In genomic region chr3:117547956-117548550, GRCh38 we compare ENCODE assay signal across 17 cellular contexts.
A peak's percentile ranks its signal among the peaks of the same experiment; 100 is the strongest.
DNase-seq lines count a peak whose midpoint lies in the region; ATAC-seq and TF ChIP-seq lines count a peak whose summit lies in the region.
"Had no signal": no experiment of that assay in that cellular context is flagged by ENCODE, and none has a peak within 500 bp of the region (broad histone marks: within the 10 kb centered on the region; RNA-seq: fewer than 3 reads in every experiment).

No MANE protein-coding gene starts in this region.

- in situ Hi-C loops in brain microvascular endothelial cell (cut with HindIII; ENCODE audit: low pct_ligation_motif_present, low sequenced_read_pairs): no loop called here

- TF ChIP-seq EP300 in Ishikawa (IDR thresholded peaks at IDR 0.05; ENCODE audit: borderline replicate concordance): no peak

- H3K27ac ChIP-seq in brain microvascular endothelial cell (no peak overlapping the region), lung (ENCODE audit: low read depth in 1 of 2, low read length in 1 of 2) (no peak overlapping the region)
- H3K27ac ChIP-seq: coronary artery, lower lobe of right lung had no signal

- POLR2A ChIA-PET in activated CD4-positive, alpha-beta T cell treated with anti-CD3 and anti-CD28 coated beads, Interleukin-2, amount 10 ng/mL, durations not matched to agents 7 days and 5 days (lab: Charles Lee): no interaction called here

- H3K4me1 Mint-ChIP-seq in activated CD4-positive, alpha-beta T cell treated with anti-CD3 and anti-CD28 coated beads, Interleukin-2, amount 10 ng/mL, durations not matched to agents 7 days and 5 days: no peaks in the 10 kb centered on the region
- no peaks in the 10 kb centered on the region for H3K4me1 Mint-ChIP-seq in stimulated activated effector memory CD8-positive, alpha-beta T cell treated with anti-CD3 and anti-CD28 coated beads, Interleukin-12 subunit alpha, Interleukin-12 subunit beta, amount 100 ng/mL, for 72 hours
- H3K4me1 Mint-ChIP-seq: stimulated activated naive B cell treated with anti-CD40 and anti-IgM and Interleukin-4, amounts not matched to agents 10 μg/mL and 1 μg/mL and 100 μg/mL, for 72 hours had no signal

- CTCF ChIA-PET in activated CD4-positive, alpha-beta T cell treated with anti-CD3 and anti-CD28 coated beads, Interleukin-2, amount 10 ng/mL, durations not matched to agents 7 days and 5 days (lab: Charles Lee): no interaction called here

- no peaks in the 10 kb centered on the region for H3K36me3 ChIP-seq in brain microvascular endothelial cell (replicated peaks)
- no peaks in the 10 kb centered on the region for H3K36me3 ChIP-seq in lung (ENCODE audit: control insufficient read depth in 2 of 2, insufficient read depth in 2 of 2, low read length in 2 of 2)
- H3K36me3 ChIP-seq: lower lobe of right lung had no signal

- WGBS in lung, 2 donors: 78 to 87% methylated on average over 2 of the region's 2 CpGs

- H3K4me1 ChIP-seq in lung (ENCODE audit: control insufficient read depth in 2 of 2, insufficient read depth in 2 of 2, low read length in 2 of 2): no peaks in the 10 kb centered on the region
- H3K4me1 ChIP-seq: lower lobe of right lung had no signal

- no peak for TF ChIP-seq RAD21 in Ishikawa (IDR thresholded peaks at IDR 0.05; ENCODE audit: low read depth)

- DNase-seq in AG20443 (ENCODE audit: low spot score): peak; percentile 71
- DNase-seq in brain microvascular endothelial cell: peak; percentile 34
- no peak for DNase-seq in lung (ENCODE audit: low spot score)
- DNase-seq in activated CD4-positive, alpha-beta T cell treated with anti-CD3 and anti-CD28 coated beads, Interleukin-2, amount 10 ng/mL, durations not matched to agents 7 days and 5 days: no peak
- no peak for DNase-seq in NCI-H1092 (lab: John Stamatoyannopoulos, UW)
- DNase-seq in stimulated activated effector memory CD8-positive, alpha-beta T cell treated with anti-CD3 and anti-CD28 coated beads, Interleukin-12 subunit alpha, Interleukin-12 subunit beta, amount 100 ng/mL, for 72 hours (ENCODE audit: low spot score in 2 of 2): no peak
- DNase-seq in activated gamma-delta T cell treated with Interleukin-2 at 50 U/mL for 16 hours: no peak
- DNase-seq: activated CD4-positive, alpha-beta memory T cell treated with anti-CD3 and anti-CD28 coated beads for 36 hours; activated naive CD4-positive, alpha-beta T cell treated with anti-CD3 and anti-CD28 coated beads for 36 hours; C1 segment of cervical spinal cord; lower lobe of right lung; NCI-H1436 treated with DMSO at 0.1 percent for 48 hours; stimulated activated CD4-positive, alpha-beta T cell treated with anti-CD3 and anti-CD28 coated beads, Interleukin-2, amount 100 ng/mL, for 24 hours; stimulated activated naive B cell treated with anti-CD40 and anti-IgM and Interleukin-4, amounts not matched to agents 10 μg/mL and 1 μg/mL and 100 μg/mL, for 72 hours had no signal

- H3K9me3 Mint-ChIP-seq in activated CD4-positive, alpha-beta T cell treated with anti-CD3 and anti-CD28 coated beads, Interleukin-2, amount 10 ng/mL, durations not matched to agents 7 days and 5 days: no peaks in the 10 kb centered on the region
- peaks cover 28% of the 10 kb centered on the region for H3K9me3 Mint-ChIP-seq in stimulated activated effector memory CD8-positive, alpha-beta T cell treated with anti-CD3 and anti-CD28 coated beads, Interleukin-12 subunit alpha, Interleukin-12 subunit beta, amount 100 ng/mL, for 72 hours
- H3K9me3 Mint-ChIP-seq: stimulated activated naive B cell treated with anti-CD40 and anti-IgM and Interleukin-4, amounts not matched to agents 10 μg/mL and 1 μg/mL and 100 μg/mL, for 72 hours had no signal

- H3K27ac Mint-ChIP-seq in activated CD4-positive, alpha-beta T cell treated with anti-CD3 and anti-CD28 coated beads, Interleukin-2, amount 10 ng/mL, durations not matched to agents 7 days and 5 days: no peak overlapping the region
- no peak overlapping the region for H3K27ac Mint-ChIP-seq in stimulated activated effector memory CD8-positive, alpha-beta T cell treated with anti-CD3 and anti-CD28 coated beads, Interleukin-12 subunit alpha, Interleukin-12 subunit beta, amount 100 ng/mL, for 72 hours
- H3K27ac Mint-ChIP-seq: activated CD4-positive, alpha-beta memory T cell treated with anti-CD3 and anti-CD28 coated beads for 36 hours; activated naive CD4-positive, alpha-beta T cell treated with anti-CD3 and anti-CD28 coated beads for 36 hours; progenitor cell of endocrine pancreas; stimulated activated naive B cell treated with anti-CD40 and anti-IgM and Interleukin-4, amounts not matched to agents 10 μg/mL and 1 μg/mL and 100 μg/mL, for 72 hours had no signal

- ATAC-seq in lung (ENCODE audit: insufficient read depth, low FRiP score): peak; percentile 71
- ATAC-seq in stimulated activated effector memory CD8-positive, alpha-beta T cell treated with anti-CD3 and anti-CD28 coated beads, Interleukin-12 subunit alpha, Interleukin-12 subunit beta, amount 100 ng/mL, for 72 hours: no peak
- ATAC-seq: lower lobe of right lung; stimulated activated naive B cell treated with anti-CD40 and anti-IgM and Interleukin-4, amounts not matched to agents 10 μg/mL and 1 μg/mL and 100 μg/mL, for 72 hours had no signal

- H3K36me3 Mint-ChIP-seq in activated CD4-positive, alpha-beta T cell treated with anti-CD3 and anti-CD28 coated beads, Interleukin-2, amount 10 ng/mL, durations not matched to agents 7 days and 5 days (ENCODE audit: low read depth): no peaks in the 10 kb centered on the region
- H3K36me3 Mint-ChIP-seq in stimulated activated effector memory CD8-positive, alpha-beta T cell treated with anti-CD3 and anti-CD28 coated beads, Interleukin-12 subunit alpha, Interleukin-12 subunit beta, amount 100 ng/mL, for 72 hours: no peaks in the 10 kb centered on the region
- H3K36me3 Mint-ChIP-seq: activated CD4-positive, alpha-beta memory T cell treated with anti-CD3 and anti-CD28 coated beads for 36 hours; stimulated activated naive B cell treated with anti-CD40 and anti-IgM and Interleukin-4, amounts not matched to agents 10 μg/mL and 1 μg/mL and 100 μg/mL, for 72 hours had no signal

- H3K9me3 ChIP-seq in lung (ENCODE audit: control insufficient read depth in 2 of 2, insufficient read depth in 1 of 2, low read length in 1 of 2): no peaks in the 10 kb centered on the region
- H3K9me3 ChIP-seq: lower lobe of right lung had no signal

- no peaks in the 10 kb centered on the region for H3K27me3 ChIP-seq in brain microvascular endothelial cell (replicated peaks)
- no peaks in the 10 kb centered on the region for H3K27me3 ChIP-seq in lung (ENCODE audit: control insufficient read depth, insufficient read depth)

- H3K4me3 Mint-ChIP-seq in activated CD4-positive, alpha-beta T cell treated with anti-CD3 and anti-CD28 coated beads, Interleukin-2, amount 10 ng/mL, durations not matched to agents 7 days and 5 days: no peak overlapping the region
- H3K4me3 Mint-ChIP-seq in stimulated activated effector memory CD8-positive, alpha-beta T cell treated with anti-CD3 and anti-CD28 coated beads, Interleukin-12 subunit alpha, Interleukin-12 subunit beta, amount 100 ng/mL, for 72 hours: no peak overlapping the region
- H3K4me3 Mint-ChIP-seq: activated CD4-positive, alpha-beta memory T cell treated with anti-CD3 and anti-CD28 coated beads for 36 hours; activated naive CD4-positive, alpha-beta T cell treated with anti-CD3 and anti-CD28 coated beads for 36 hours; stimulated activated naive B cell treated with anti-CD40 and anti-IgM and Interleukin-4, amounts not matched to agents 10 μg/mL and 1 μg/mL and 100 μg/mL, for 72 hours had no signal

- no peaks in the 10 kb centered on the region for H3K27me3 Mint-ChIP-seq in activated CD4-positive, alpha-beta T cell treated with anti-CD3 and anti-CD28 coated beads, Interleukin-2, amount 10 ng/mL, durations not matched to agents 7 days and 5 days
- H3K27me3 Mint-ChIP-seq: activated CD4-positive, alpha-beta memory T cell treated with anti-CD3 and anti-CD28 coated beads for 36 hours; progenitor cell of endocrine pancreas; stimulated activated naive B cell treated with anti-CD40 and anti-IgM and Interleukin-4, amounts not matched to agents 10 μg/mL and 1 μg/mL and 100 μg/mL, for 72 hours had no signal

- TF ChIP-seq CTCF in brain microvascular endothelial cell (IDR thresholded peaks at IDR 0.05; ENCODE audit: low read depth, low read length, missing control alignments): no peak
- no peak for TF ChIP-seq CTCF in lung (IDR thresholded peaks at IDR 0.05; ENCODE audit: control extremely low read depth, extremely low read depth)

- no peak overlapping the region for H3K4me3 ChIP-seq in brain microvascular endothelial cell (ENCODE audit: low read depth, low read length)
- no peak overlapping the region for H3K4me3 ChIP-seq in lung
- H3K4me3 ChIP-seq: coronary artery, lower lobe of right lung had no signal

TF ChIP-seq in Ishikawa, 13 proteins besides CTCF, POLR2A, EP300 and RAD21:
- TF ChIP-seq, protein P1, sequence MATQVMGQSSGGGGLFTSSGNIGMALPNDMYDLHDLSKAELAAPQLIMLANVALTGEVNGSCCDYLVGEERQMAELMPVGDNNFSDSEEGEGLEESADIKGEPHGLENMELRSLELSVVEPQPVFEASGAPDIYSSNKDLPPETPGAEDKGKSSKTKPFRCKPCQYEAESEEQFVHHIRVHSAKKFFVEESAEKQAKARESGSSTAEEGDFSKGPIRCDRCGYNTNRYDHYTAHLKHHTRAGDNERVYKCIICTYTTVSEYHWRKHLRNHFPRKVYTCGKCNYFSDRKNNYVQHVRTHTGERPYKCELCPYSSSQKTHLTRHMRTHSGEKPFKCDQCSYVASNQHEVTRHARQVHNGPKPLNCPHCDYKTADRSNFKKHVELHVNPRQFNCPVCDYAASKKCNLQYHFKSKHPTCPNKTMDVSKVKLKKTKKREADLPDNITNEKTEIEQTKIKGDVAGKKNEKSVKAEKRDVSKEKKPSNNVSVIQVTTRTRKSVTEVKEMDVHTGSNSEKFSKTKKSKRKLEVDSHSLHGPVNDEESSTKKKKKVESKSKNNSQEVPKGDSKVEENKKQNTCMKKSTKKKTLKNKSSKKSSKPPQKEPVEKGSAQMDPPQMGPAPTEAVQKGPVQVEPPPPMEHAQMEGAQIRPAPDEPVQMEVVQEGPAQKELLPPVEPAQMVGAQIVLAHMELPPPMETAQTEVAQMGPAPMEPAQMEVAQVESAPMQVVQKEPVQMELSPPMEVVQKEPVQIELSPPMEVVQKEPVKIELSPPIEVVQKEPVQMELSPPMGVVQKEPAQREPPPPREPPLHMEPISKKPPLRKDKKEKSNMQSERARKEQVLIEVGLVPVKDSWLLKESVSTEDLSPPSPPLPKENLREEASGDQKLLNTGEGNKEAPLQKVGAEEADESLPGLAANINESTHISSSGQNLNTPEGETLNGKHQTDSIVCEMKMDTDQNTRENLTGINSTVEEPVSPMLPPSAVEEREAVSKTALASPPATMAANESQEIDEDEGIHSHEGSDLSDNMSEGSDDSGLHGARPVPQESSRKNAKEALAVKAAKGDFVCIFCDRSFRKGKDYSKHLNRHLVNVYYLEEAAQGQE (IDR thresholded peaks at IDR 0.05; ENCODE audit: low read depth): no peak
- 0 out of 2 replicates have a peak, but pooled peaks have one; percentile 7 for TF ChIP-seq TEAD4 (IDR thresholded peaks at IDR 0.05)

Comparison
In these comparisons a context has a peak if more than half of its experiments do, and no peak if none do; other contexts are left out.
1. DNase-seq: peak in AG20443 (single experiment) and brain microvascular endothelial cell (single experiment); none in lung (single experiment), activated CD4-positive, alpha-beta T cell treated with anti-CD3 and anti-CD28 coated beads, Interleukin-2, amount 10 ng/mL, durations not matched to agents 7 days and 5 days (single experiment), NCI-H1092 (single experiment), stimulated activated effector memory CD8-positive, alpha-beta T cell treated with anti-CD3 and anti-CD28 coated beads, Interleukin-12 subunit alpha, Interleukin-12 subunit beta, amount 100 ng/mL, for 72 hours (0 of 2) and activated gamma-delta T cell treated with Interleukin-2 at 50 U/mL for 16 hours (single experiment).